ENCODE assay signal across 38 cellular contexts in genomic region chr18:27361477-27361876, GRCh38.
"Had no signal": no experiment of that assay in that cellular context is flagged by ENCODE, and none has a peak within 500 bp of the region (broad histone marks: within the 10 kb centered on the region; RNA-seq: fewer than 3 reads in every experiment).

No MANE protein-coding gene starts in this region.

- H3K27me3 Mint-ChIP-seq: activated naive CD4-positive, alpha-beta T cell treated with anti-CD3 and anti-CD28 coated beads, Interleukin-2, amount 10 ng/mL, durations not matched to agents 7 days and 5 days; activated naive CD4-positive, alpha-beta T cell treated with anti-CD3 and anti-CD28 coated beads, Interleukin-2, amount 50 U/mL, for 24 hours; activated naive CD8-positive, alpha-beta T cell; activated naive CD8-positive, alpha-beta T cell treated with anti-CD3 and anti-CD28 coated beads for 36 hours; activated naive CD8-positive, alpha-beta T cell treated with anti-CD3 and anti-CD28 coated beads, Interleukin-2, amount 10 ng/mL, durations not matched to agents 7 days and 5 days; activated naive CD8-positive, alpha-beta T cell treated with anti-CD3 and anti-CD28 coated beads, Interleukin-2, amount 50 U/mL, for 24 hours; activated T-cell treated with anti-CD3 and anti-CD28 coated beads, Interleukin-2, amount 50 U/mL, for 24 hours; activated T-helper 17 cell treated with anti-CD3 and anti-CD28 coated beads, Interleukin-2, amount 50 U/mL, for 72 hours; central memory CD8-positive, alpha-beta T cell had no signal

- H3K36me3 ChIP-seq: adrenal gland, ascending aorta, brain microvascular endothelial cell, breast epithelium, cardiac muscle cell had no signal

- H3K9me3 Mint-ChIP-seq: activated T-helper 1 cell treated with anti-CD3 and anti-CD28 coated beads, Interleukin-12 subunit alpha, Interleukin-12 subunit beta, Interleukin-2, Interleukin-4 antibody, amounts not matched to agents 30 ng/mL and 10 ng/mL and 1 ng/mL, durations not matched to agents 14 hours and 24 hours and 36 hours; activated T-helper 2 cell treated with anti-CD3 and anti-CD28 coated beads, Interferon-gamma antibody, Interleukin-2, Interleukin-4, amounts not matched to agents 10 μg/mL and 5 μg/mL and 100 μg/mL, durations not matched to agents 14 hours and 24 hours and 36 hours; brain had no signal

- ATAC-seq: activated naive CD4-positive, alpha-beta T cell treated with anti-CD3 and anti-CD28 coated beads, Interleukin-2, amount 50 U/mL, for 72 hours; activated naive CD8-positive, alpha-beta T cell treated with anti-CD3 and anti-CD28 coated beads, Interleukin-2, amount 50 U/mL, for 24 hours; activated T-cell treated with anti-CD3 and anti-CD28 coated beads, Interleukin-2, amount 50 U/mL, for 4 hours; activated T-helper 17 cell treated with anti-CD3 and anti-CD28 coated beads, Interleukin-2, amount 50 U/mL, for 72 hours; body of pancreas had no signal

- H3K27me3 ChIP-seq: adrenal gland, ascending aorta, body of pancreas, brain microvascular endothelial cell, breast epithelium, cardiac muscle cell had no signal

- DNase-seq: activated effector memory CD4-positive, alpha-beta T cell treated with anti-CD3 and anti-CD28 coated beads, Interleukin-2, amount 50 U/mL, for 16 hours; activated effector memory CD4-positive, alpha-beta T cell treated with Interleukin-2 at 50 U/mL for 16 hours; activated gamma-delta T cell; activated gamma-delta T cell treated with Interleukin-2 at 50 U/mL for 16 hours; activated naive CD4-positive, alpha-beta T cell; activated naive CD4-positive, alpha-beta T cell treated with anti-CD3 and anti-CD28 coated beads for 36 hours; activated naive CD4-positive, alpha-beta T cell treated with anti-CD3 and anti-CD28 coated beads, Interleukin-2, amount 10 ng/mL, durations not matched to agents 7 days and 5 days; activated naive CD4-positive, alpha-beta T cell treated with anti-CD3 and anti-CD28 coated beads, Interleukin-2, amount 50 U/mL, for 16 hours; activated naive CD4-positive, alpha-beta T cell treated with Interleukin-2 at 50 U/mL for 16 hours; activated naive CD8-positive, alpha-beta T cell treated with anti-CD3 and anti-CD28 coated beads for 36 hours; activated naive CD8-positive, alpha-beta T cell treated with anti-CD3 and anti-CD28 coated beads, Interleukin-2, amount 10 ng/mL, durations not matched to agents 7 days and 5 days; activated naive CD8-positive, alpha-beta T cell treated with anti-CD3 and anti-CD28 coated beads, Interleukin-2, amount 50 U/mL, for 24 hours; activated T-cell treated with anti-CD3 and anti-CD28 coated beads, Interleukin-2, amount 50 U/mL, for 1 hour; activated T-cell treated with anti-CD3 and anti-CD28 coated beads, Interleukin-2, amount 50 U/mL, for 24 hours; activated T-cell treated with anti-CD3 and anti-CD28 coated beads, Interleukin-2, amount 50 U/mL, for 4 hours; activated T-cell treated with anti-CD3 and anti-CD28 coated beads, Interleukin-2, amount 50 U/mL, for 48 hours; adrenal gland; amniotic stem cell; amygdala; anterior cingulate cortex; aorta; body of pancreas; brain microvascular endothelial cell; caudate nucleus; central memory CD4-positive, alpha-beta T cell; cerebellar nuclear complex had no signal

- H3K27ac ChIP-seq: adrenal gland, ascending aorta, body of pancreas, brain microvascular endothelial cell, breast epithelium, cardiac muscle cell had no signal

- H3K4me1 ChIP-seq: adrenal gland, ascending aorta, body of pancreas, breast epithelium had no signal

- H3K36me3 Mint-ChIP-seq: activated naive CD4-positive, alpha-beta T cell treated with anti-CD3 and anti-CD28 coated beads, Interleukin-2, amount 10 ng/mL, durations not matched to agents 7 days and 5 days; activated naive CD4-positive, alpha-beta T cell treated with anti-CD3 and anti-CD28 coated beads, Interleukin-2, amount 50 U/mL, for 24 hours; activated naive CD8-positive, alpha-beta T cell; activated naive CD8-positive, alpha-beta T cell treated with anti-CD3 and anti-CD28 coated beads for 36 hours; activated naive CD8-positive, alpha-beta T cell treated with anti-CD3 and anti-CD28 coated beads, Interleukin-2, amount 10 ng/mL, durations not matched to agents 7 days and 5 days; brain had no signal

- H3K9me3 ChIP-seq: adrenal gland, ascending aorta, body of pancreas, breast epithelium had no signal

- H3K4me1 Mint-ChIP-seq: activated naive CD4-positive, alpha-beta T cell treated with anti-CD3 and anti-CD28 coated beads, Interleukin-2, amount 10 ng/mL, durations not matched to agents 7 days and 5 days; activated naive CD4-positive, alpha-beta T cell treated with anti-CD3 and anti-CD28 coated beads, Interleukin-2, amount 50 U/mL, for 24 hours; activated naive CD8-positive, alpha-beta T cell treated with anti-CD3 and anti-CD28 coated beads for 36 hours; activated naive CD8-positive, alpha-beta T cell treated with anti-CD3 and anti-CD28 coated beads, Interleukin-2, amount 10 ng/mL, durations not matched to agents 7 days and 5 days; activated naive CD8-positive, alpha-beta T cell treated with anti-CD3 and anti-CD28 coated beads, Interleukin-2, amount 50 U/mL, for 24 hours; activated T-helper 17 cell treated with anti-CD3 and anti-CD28 coated beads, Interleukin-2, amount 50 U/mL, for 72 hours; central memory CD8-positive, alpha-beta T cell had no signal

- H3K4me3 ChIP-seq: adrenal gland, ascending aorta, body of pancreas, breast epithelium, cardiac muscle cell had no signal

- FAIRE-seq: astrocyte had no signal

- H3K27ac Mint-ChIP-seq: activated naive CD4-positive, alpha-beta T cell treated with anti-CD3 and anti-CD28 coated beads for 36 hours; activated naive CD4-positive, alpha-beta T cell treated with anti-CD3 and anti-CD28 coated beads, Interleukin-2, amount 10 ng/mL, durations not matched to agents 7 days and 5 days; activated naive CD4-positive, alpha-beta T cell treated with anti-CD3 and anti-CD28 coated beads, Interleukin-2, amount 50 U/mL, for 24 hours; activated naive CD4-positive, alpha-beta T cell treated with anti-CD3 and anti-CD28 coated beads, Interleukin-2, amount 50 U/mL, for 72 hours; activated naive CD8-positive, alpha-beta T cell; activated naive CD8-positive, alpha-beta T cell treated with anti-CD3 and anti-CD28 coated beads for 36 hours; activated naive CD8-positive, alpha-beta T cell treated with anti-CD3 and anti-CD28 coated beads, Interleukin-2, amount 10 ng/mL, durations not matched to agents 7 days and 5 days; activated naive CD8-positive, alpha-beta T cell treated with anti-CD3 and anti-CD28 coated beads, Interleukin-2, amount 50 U/mL, for 24 hours; activated T-cell treated with anti-CD3 and anti-CD28 coated beads, Interleukin-2, amount 50 U/mL, for 24 hours; activated T-helper 1 cell treated with anti-CD3 and anti-CD28 coated beads, Interleukin-12 subunit alpha, Interleukin-12 subunit beta, Interleukin-2, Interleukin-4 antibody, amounts not matched to agents 30 ng/mL and 10 ng/mL and 1 ng/mL, durations not matched to agents 14 hours and 24 hours and 36 hours; activated T-helper 17 cell treated with anti-CD3 and anti-CD28 coated beads, Interleukin-2, amount 50 U/mL, for 72 hours; activated T-helper 2 cell treated with anti-CD3 and anti-CD28 coated beads, Interferon-gamma antibody, Interleukin-2, Interleukin-4, amounts not matched to agents 10 μg/mL and 5 μg/mL and 100 μg/mL, durations not matched to agents 14 hours and 24 hours and 36 hours; brain had no signal

- H3K4me3 Mint-ChIP-seq: activated naive CD4-positive, alpha-beta T cell treated with anti-CD3 and anti-CD28 coated beads for 36 hours; activated naive CD4-positive, alpha-beta T cell treated with anti-CD3 and anti-CD28 coated beads, Interleukin-2, amount 10 ng/mL, durations not matched to agents 7 days and 5 days; activated naive CD4-positive, alpha-beta T cell treated with anti-CD3 and anti-CD28 coated beads, Interleukin-2, amount 50 U/mL, for 24 hours; activated naive CD8-positive, alpha-beta T cell; activated naive CD8-positive, alpha-beta T cell treated with anti-CD3 and anti-CD28 coated beads for 36 hours; activated naive CD8-positive, alpha-beta T cell treated with anti-CD3 and anti-CD28 coated beads, Interleukin-2, amount 10 ng/mL, durations not matched to agents 7 days and 5 days; activated naive CD8-positive, alpha-beta T cell treated with anti-CD3 and anti-CD28 coated beads, Interleukin-2, amount 50 U/mL, for 24 hours; activated T-cell treated with anti-CD3 and anti-CD28 coated beads, Interleukin-2, amount 50 U/mL, for 24 hours; activated T-cell treated with anti-CD3 and anti-CD28 coated beads, Interleukin-2, amount 50 U/mL, for 4 hours; activated T-helper 1 cell treated with anti-CD3 and anti-CD28 coated beads, Interleukin-12 subunit alpha, Interleukin-12 subunit beta, Interleukin-2, Interleukin-4 antibody, amounts not matched to agents 30 ng/mL and 10 ng/mL and 1 ng/mL, durations not matched to agents 14 hours and 24 hours and 36 hours; activated T-helper 17 cell treated with anti-CD3 and anti-CD28 coated beads, Interleukin-2, amount 50 U/mL, for 72 hours; brain; central memory CD8-positive, alpha-beta T cell had no signal
